In the genomic region with DNA sequence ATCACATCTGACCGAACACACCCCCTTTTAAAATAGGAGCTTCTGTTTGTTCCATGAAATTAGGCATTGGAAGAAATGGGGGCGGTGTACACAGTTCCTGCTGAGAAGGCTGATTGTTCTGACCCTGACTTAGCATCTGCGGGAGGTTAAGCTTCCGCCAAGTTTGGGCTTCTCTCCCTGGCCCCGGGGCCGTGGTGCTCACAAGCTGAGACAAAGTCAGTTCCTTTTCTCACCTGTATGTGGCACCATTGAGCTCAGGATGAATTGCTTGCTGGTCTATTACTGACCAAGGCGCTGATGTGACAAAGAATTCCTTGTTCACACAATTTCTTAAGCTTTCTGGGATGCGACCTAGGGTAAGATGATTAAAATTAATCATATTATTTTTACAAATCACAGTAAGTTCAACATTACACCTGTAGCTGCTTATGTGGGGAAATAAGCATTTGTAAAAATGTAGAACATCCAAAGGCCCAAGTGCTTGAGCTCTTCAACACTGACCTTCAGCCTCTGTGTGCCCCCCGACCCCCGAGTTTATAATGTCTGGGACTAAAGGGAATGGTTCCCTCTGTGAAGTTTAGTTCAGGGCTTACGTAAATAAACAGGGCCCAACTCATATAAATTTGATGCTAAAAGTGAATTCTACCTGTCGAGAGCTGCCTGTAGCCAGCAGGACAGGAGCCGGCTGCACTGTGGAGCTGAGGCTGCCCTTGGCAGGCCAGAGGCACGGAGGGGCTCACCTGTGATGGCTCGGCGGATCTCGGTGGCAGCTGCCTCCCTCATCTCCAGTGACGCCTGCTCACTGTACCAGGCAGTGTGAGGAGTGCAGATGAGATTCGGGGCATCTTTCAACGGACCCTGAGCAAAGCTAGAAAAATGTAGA, we compare ENCODE assay signal across 8 cellular contexts. TPM values are rescaled to one million over a fixed set of nuclear protein-coding genes. Genes with fewer than 3 reads are reported as not detected.
DNase-seq lines count a peak whose midpoint lies in the region; ATAC-seq and TF ChIP-seq lines count a peak whose summit lies in the region.

No MANE protein-coding gene starts in this region.

- H3K4me3 Mint-ChIP-seq in activated T-helper 17 cell treated with anti-CD3 and anti-CD28 coated beads, Interleukin-2, amount 50 U/mL, for 72 hours = no peak overlapping the region

- 63 to 64% methylated on average over 20 of the region's 20 CpGs for WGBS in heart right ventricle, 2 donors

- no peaks in the 10 kb centered on the region for H3K9me3 Mint-ChIP-seq in activated T-helper 17 cell treated with anti-CD3 and anti-CD28 coated beads, Interleukin-2, amount 50 U/mL, for 72 hours

- DNase-seq in D341Med (ENCODE audit: low spot score) = peak; percentile 52
- DNase-seq in NCI-H1092 treated with DMSO at 0.1 percent for 48 hours (lab: John Stamatoyannopoulos, UW) = peak; percentile 32
- DNase-seq in heart right ventricle = peak; percentile 38 to 90
- peak; percentile 89 for DNase-seq in posterior vena cava (ENCODE audit: low spot score)
- DNase-seq in GF-D8 (lab: John Stamatoyannopoulos, UW) = no peak

- no peak overlapping the region for H3K4me3 ChIP-seq in heart right ventricle

- intact Hi-C loops in heart right ventricle (cut with DNase I) = loop anchor here in 7 of 10 donors (1.0 to 10.0 kb wide), 9 partner anchors 52 to 350 kb away; no protein-coding TSS in a partner anchor
- intact Hi-C loops in posterior vena cava (cut with DNase I) = no loop called here

- peak overlapping the region in 1 of 10 donors; percentile 4 for H3K27ac ChIP-seq in heart right ventricle

- no peaks in the 10 kb centered on the region for H3K9me3 ChIP-seq in heart right ventricle

- no peaks in the 10 kb centered on the region for H3K4me1 Mint-ChIP-seq in activated T-helper 17 cell treated with anti-CD3 and anti-CD28 coated beads, Interleukin-2, amount 50 U/mL, for 72 hours

- TF ChIP-seq CTCF in heart right ventricle (IDR thresholded peaks at IDR 0.05) = peak; percentile 59 to 87 (median 79)

- peaks cover 0 to 29% (median 5%) of the 10 kb centered on the region in 9 donors for H3K4me1 ChIP-seq in heart right ventricle

- H3K27me3 ChIP-seq in heart right ventricle = no peaks in the 10 kb centered on the region

- ATAC-seq in GM19043 (IDR thresholded peaks at IDR 0.05; ENCODE audit: low read depth, unreplicated experiment) (peak; percentile 61), heart right ventricle (peak; percentile 39 to 90 (median 76)), HG03378 (IDR thresholded peaks at IDR 0.05; ENCODE audit: unreplicated experiment) (no peak)
- ATAC-seq in activated T-helper 17 cell treated with anti-CD3 and anti-CD28 coated beads, Interleukin-2, amount 50 U/mL, for 72 hours (replicated peaks) = peak; percentile 62

- peaks cover 20% of the 10 kb centered on the region for H3K36me3 Mint-ChIP-seq in activated T-helper 17 cell treated with anti-CD3 and anti-CD28 coated beads, Interleukin-2, amount 50 U/mL, for 72 hours (ENCODE audit: low read depth)

- no peak overlapping the region for H3K27ac Mint-ChIP-seq in activated T-helper 17 cell treated with anti-CD3 and anti-CD28 coated beads, Interleukin-2, amount 50 U/mL, for 72 hours

- H3K27me3 Mint-ChIP-seq in activated T-helper 17 cell treated with anti-CD3 and anti-CD28 coated beads, Interleukin-2, amount 50 U/mL, for 72 hours = no peaks in the 10 kb centered on the region

- H3K36me3 ChIP-seq in heart right ventricle = peaks cover 0 to 100% (median 70%) of the 10 kb centered on the region in 9 donors

RNA-seq across cellular contexts. Expression of gene ZRANB1, which starts 50.8 kb away (rescaled TPM):
- total RNA-seq in activated T-helper 17 cell treated with anti-CD3 and anti-CD28 coated beads, Interleukin-2, amount 50 U/mL, for 72 hours = 1 to 10 TPM; 7.9 to 8.7 TPM
- 10 to 100 TPM; 21.5 to 33.2 (median 28.3) TPM for total RNA-seq in heart right ventricle
- 10 to 100 TPM; 13.0 to 14.6 TPM for polyA plus RNA-seq in heart right ventricle
- 10 to 100 TPM; 19.8 to 26.9 TPM for total RNA-seq in posterior vena cava

Comparison
In these comparisons a context has a peak if more than half of its experiments do, and no peak if none do; other contexts are left out.
1. intact Hi-C loops: an anchor here in heart right ventricle (1.0 to 10.0 kb wide); none called in posterior vena cava.